1 cellular context compared by ENCODE assay signal in genomic region chr12:1575799-1576401, GRCh38.
TF ChIP-seq lines count a peak whose summit lies in the region.

No MANE protein-coding gene starts in this region.

TF ChIP-seq in SK-N-SH treated with all-trans-retinoic acid at 6 μM for 48 hours, 23 proteins besides CTCF, POLR2A, EP300 and RAD21:
- TF ChIP-seq CSRNP3 (CRISPR knock-in tag; IDR thresholded peaks at IDR 0.05) (no peak), ISL1 (CRISPR knock-in tag; IDR thresholded peaks at IDR 0.05) (no peak), ESRRG (CRISPR knock-in tag; IDR thresholded peaks at IDR 0.05) (no peak), ZNF565 (CRISPR knock-in tag; conservative IDR thresholded peaks at IDR 0.05; ENCODE audit: low read depth) (no peak), GLIS3 (CRISPR knock-in tag; IDR thresholded peaks at IDR 0.05) (no peak), POU6F1 (CRISPR knock-in tag; IDR thresholded peaks at IDR 0.05; ENCODE audit: borderline replicate concordance, low read depth) (no peak), CSDC2 (CRISPR knock-in tag; IDR thresholded peaks at IDR 0.05) (no peak), PPARA (CRISPR knock-in tag; IDR thresholded peaks at IDR 0.05; ENCODE audit: borderline replicate concordance) (no peak), BACH2 (CRISPR knock-in tag; IDR thresholded peaks at IDR 0.05; ENCODE audit: borderline replicate concordance) (no peak)
